In genomic region chr17:44066204-44066930, GRCh38 we compare ENCODE assay signal across 8 cellular contexts. TPM values are rescaled to one million over a fixed set of nuclear protein-coding genes. Genes with fewer than 3 reads are reported as not detected.
DNase-seq lines count a peak whose midpoint lies in the region; ATAC-seq and TF ChIP-seq lines count a peak whose summit lies in the region.

LSM12 (minus strand) TSS chr17:44066671; CDS start chr17:44066587, 84 bp downstream.

- no peaks in the 10 kb centered on the region for H3K27me3 ChIP-seq in GM06990 (replicated peaks; ENCODE audit: control insufficient read depth, insufficient read depth, low read length)
- no peaks in the 10 kb centered on the region for H3K27me3 ChIP-seq in cardiac muscle cell
- H3K27me3 ChIP-seq in parathyroid adenoma (ENCODE audit: control insufficient read depth, insufficient read depth, low read length) = no peaks in the 10 kb centered on the region
- H3K27me3 ChIP-seq in thyroid gland = no peaks in the 10 kb centered on the region

- H3K4me2 ChIP-seq in parathyroid adenoma (ENCODE audit: low read length) = peak within 1 kb of the TSS; percentile 99

- no peak for TF ChIP-seq CTCF in GM06990 (IDR thresholded peaks at IDR 0.05; ENCODE audit: insufficient read depth, low read length, poor library complexity, severe bottlenecking)
- TF ChIP-seq CTCF in cardiac muscle cell (IDR thresholded peaks at IDR 0.05; ENCODE audit: low read depth, low read length) = no peak
- no peak for TF ChIP-seq CTCF in parathyroid adenoma (IDR thresholded peaks at IDR 0.05)
- TF ChIP-seq CTCF in thyroid gland (IDR thresholded peaks at IDR 0.05) = no peak

- H3K4me3 ChIP-seq in GM06990 (replicated peaks; ENCODE audit: low read depth, low read length) (peak within 1 kb of the TSS; percentile 80), cardiac muscle cell (peak within 1 kb of the TSS; percentile 82), parathyroid adenoma (ENCODE audit: low read depth, low read length) (peak within 1 kb of the TSS; percentile 91), thyroid gland (replicated peaks in 1 of 3) (peak within 1 kb of the TSS; percentile 19 to 88 (median 60))

- peaks cover 35% of the 10 kb centered on the region for H3K79me2 ChIP-seq in parathyroid adenoma

- peak within 1 kb of the TSS; percentile 95 for H3K27ac Mint-ChIP-seq in activated naive CD8-positive, alpha-beta T cell treated with anti-CD3 and anti-CD28 coated beads, Interleukin-2, amount 50 U/mL, for 24 hours

- no peaks in the 10 kb centered on the region for H3K27me3 Mint-ChIP-seq in activated naive CD8-positive, alpha-beta T cell treated with anti-CD3 and anti-CD28 coated beads, Interleukin-2, amount 50 U/mL, for 24 hours

- H2AFZ ChIP-seq in parathyroid adenoma = peak within 1 kb of the TSS; percentile 82

- peaks cover 32% of the 10 kb centered on the region for H3K36me3 Mint-ChIP-seq in activated naive CD8-positive, alpha-beta T cell treated with anti-CD3 and anti-CD28 coated beads, Interleukin-2, amount 50 U/mL, for 24 hours (ENCODE audit: low read depth)

- peak within 1 kb of the TSS; percentile 98 for H3K4me3 Mint-ChIP-seq in activated naive CD8-positive, alpha-beta T cell treated with anti-CD3 and anti-CD28 coated beads, Interleukin-2, amount 50 U/mL, for 24 hours

- DNase-seq in GM06990 (ENCODE audit: extremely low read depth, insufficient read length) (peak; percentile 96), NCI-H1417 treated with DMSO at 0.1 percent for 48 hours (lab: John Stamatoyannopoulos, UW) (peak; percentile 53), T follicular helper cell (ENCODE audit: low read depth) (peak; percentile 80), cardiac muscle cell (ENCODE audit: low read depth in 1 of 2, low spot score in 1 of 2) (peak; percentile 93 to 94), thyroid gland (peak; percentile 85 to 89)
- peak; percentile 96 for DNase-seq in activated naive CD8-positive, alpha-beta T cell treated with anti-CD3 and anti-CD28 coated beads, Interleukin-2, amount 50 U/mL, for 24 hours

- 0 to 1% methylated on average over 24 to 38 of the region's 65 CpGs for WGBS in thyroid gland, 2 donors

- H3K9me3 ChIP-seq in cardiac muscle cell (ENCODE audit: low read depth) = no peaks in the 10 kb centered on the region
- no peaks in the 10 kb centered on the region for H3K9me3 ChIP-seq in parathyroid adenoma (ENCODE audit: control insufficient read depth, low read length)
- H3K9me3 ChIP-seq in thyroid gland = no peaks in the 10 kb centered on the region

- H3K36me3 ChIP-seq in GM06990 (ENCODE audit: control insufficient read depth, insufficient read depth, low read length) (peaks cover 3% of the 10 kb centered on the region), cardiac muscle cell (peaks cover 12% of the 10 kb centered on the region), parathyroid adenoma (ENCODE audit: control insufficient read depth, insufficient read depth, low read length) (no peaks in the 10 kb centered on the region), thyroid gland (peaks cover 14 to 18% of the 10 kb centered on the region in 2 donors)

- TF ChIP-seq POLR2A in thyroid gland (IDR thresholded peaks at IDR 0.05) = peak in 1 of 2 donors; percentile 92

- H3K27ac ChIP-seq in cardiac muscle cell (peak within 1 kb of the TSS; percentile 99), parathyroid adenoma (peak within 1 kb of the TSS; percentile 97), thyroid gland (peak within 1 kb of the TSS; percentile 92 to 93 (median 92))

- no peaks in the 10 kb centered on the region for H3K9me3 Mint-ChIP-seq in activated naive CD8-positive, alpha-beta T cell treated with anti-CD3 and anti-CD28 coated beads, Interleukin-2, amount 50 U/mL, for 24 hours

- H3K4me1 Mint-ChIP-seq in activated naive CD8-positive, alpha-beta T cell treated with anti-CD3 and anti-CD28 coated beads, Interleukin-2, amount 50 U/mL, for 24 hours = peaks cover 58% of the 10 kb centered on the region

- peak; percentile 58 for ATAC-seq in HG02678 (IDR thresholded peaks at IDR 0.05; ENCODE audit: unreplicated experiment)
- ATAC-seq in activated naive CD8-positive, alpha-beta T cell treated with anti-CD3 and anti-CD28 coated beads, Interleukin-2, amount 50 U/mL, for 24 hours = peak; percentile 74

- intact Hi-C loops in thyroid gland (cut with DNase I) = no loop called here

- H3K9ac ChIP-seq in parathyroid adenoma = peak within 1 kb of the TSS; percentile 95

- peaks cover 8% of the 10 kb centered on the region for H3K4me1 ChIP-seq in cardiac muscle cell (ENCODE audit: low read depth)
- H3K4me1 ChIP-seq in parathyroid adenoma = peaks cover 6% of the 10 kb centered on the region
- peaks cover 12 to 21% of the 10 kb centered on the region in 2 donors for H3K4me1 ChIP-seq in thyroid gland

RNA-seq across cellular contexts. Expression of gene LSM12, which starts in this region (rescaled TPM):
- total RNA-seq in cardiac muscle cell = 31.0 and 45.3 TPM in 2 replicates
- 46.5 and 60.7 TPM in 2 replicates for polyA plus RNA-seq in cardiac muscle cell
- 10 to 100 TPM; 41.3 to 47.2 (median 43.8) TPM for total RNA-seq in thyroid gland

Comparison
In these comparisons a context has a peak if more than half of its experiments do, and no peak if none do; other contexts are left out.
1. Peak in every context shown above with its lines: DNase-seq, ATAC-seq, H3K4me3 ChIP-seq and H3K27ac ChIP-seq.